ENCODE assay signal across 1 cellular context in genomic region chr10:44628921-44629320, GRCh38.
TF ChIP-seq lines count a peak whose summit lies in the region.

No MANE protein-coding gene starts in this region.

TF ChIP-seq in H1, 55 proteins besides CTCF, POLR2A, EP300 and RAD21:
- TF ChIP-seq BACH1 (IDR thresholded peaks at IDR 0.05; ENCODE audit: low read length) (peak; percentile 93), MAFK (IDR thresholded peaks at IDR 0.05; ENCODE audit: low read depth, low read length) (peak; percentile 89), MAX (IDR thresholded peaks at IDR 0.05) (no peak)
TF ChIP-seq in H1: peak in this region for 2.
